In the genomic region with DNA sequence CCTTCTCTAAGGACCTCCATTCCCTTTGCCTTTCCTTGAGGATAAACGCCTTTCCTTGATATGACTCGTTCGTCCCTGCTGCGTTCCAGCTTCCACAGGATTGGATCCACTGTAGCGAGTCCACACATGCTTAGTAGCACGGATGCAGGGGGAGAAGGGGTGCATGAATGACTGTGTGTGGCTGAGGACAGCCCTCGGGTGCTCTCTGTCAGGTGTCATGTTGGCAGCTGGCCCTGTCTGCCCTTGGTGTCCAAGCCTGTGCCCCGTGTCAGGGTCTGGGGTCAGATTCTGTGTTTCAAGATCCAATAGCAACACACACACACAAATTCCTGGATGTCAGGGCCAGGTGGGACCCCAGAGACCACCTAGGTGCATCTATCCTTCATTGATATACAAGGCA, we compare ENCODE assay signal across 31 cellular contexts. TPM values are rescaled to one million over a fixed set of nuclear protein-coding genes. Genes with fewer than 3 reads are reported as not detected.
DNase-seq lines count a peak whose midpoint lies in the region; ATAC-seq and TF ChIP-seq lines count a peak whose summit lies in the region.
"Had no signal": no experiment of that assay in that cellular context is flagged by ENCODE, and none has a peak within 500 bp of the region (broad histone marks: within the 10 kb centered on the region; RNA-seq: fewer than 3 reads in every experiment).

No MANE protein-coding gene starts in this region.

- H3K27me3 ChIP-seq in endodermal cell (ENCODE audit: control insufficient read depth, insufficient read depth, low read length, poor library complexity, severe bottlenecking), result peaks cover 3% of the 10 kb centered on the region
- H3K27me3 ChIP-seq: adrenal gland, brain microvascular endothelial cell, testis, uterus had no signal

- H3K27ac Mint-ChIP-seq in endodermal cell, result no peak overlapping the region
- no peak overlapping the region for H3K27ac Mint-ChIP-seq in activated T-helper 17 cell treated with anti-CD3 and anti-CD28 coated beads, Interleukin-2, amount 50 U/mL, for 72 hours
- H3K27ac Mint-ChIP-seq: activated B cell treated with CpG ODN at 0.5 μM for 24 hours; activated CD8-positive, alpha-beta T cell treated with anti-CD3 and anti-CD28 coated beads for 36 hours; HFFc6; mesothelial cell of epicardium; natural killer cell had no signal

- H3K36me3 Mint-ChIP-seq in endodermal cell (ENCODE audit: low read depth), result no peaks in the 10 kb centered on the region
- H3K36me3 Mint-ChIP-seq in activated T-helper 17 cell treated with anti-CD3 and anti-CD28 coated beads, Interleukin-2, amount 50 U/mL, for 72 hours (ENCODE audit: low read depth), result no peaks in the 10 kb centered on the region
- H3K36me3 Mint-ChIP-seq: mesothelial cell of epicardium, natural killer cell had no signal

- no peak for TF ChIP-seq CTCF in GM13976 (IDR thresholded peaks at IDR 0.05; ENCODE audit: borderline replicate concordance, control extremely low read depth, extremely low read depth, insufficient read depth, missing control alignments)
- TF ChIP-seq CTCF in endodermal cell (conservative IDR thresholded peaks at IDR 0.05), result no peak

- H3K36me3 ChIP-seq in endodermal cell (ENCODE audit: control insufficient read depth, insufficient read depth, low read length), result no peaks in the 10 kb centered on the region
- H3K36me3 ChIP-seq: adrenal gland, brain microvascular endothelial cell, uterus had no signal

- DNase-seq in 8988T (peak; percentile 8), GM13976 (ENCODE audit: low spot score) (peak; percentile 12), endodermal cell (peak; percentile 38), mesenteric fat pad (ENCODE audit: low spot score) (peak; percentile 69), hepatic stellate cell (ENCODE audit: low spot score) (no peak), glomerular visceral epithelial cell (ENCODE audit: extremely low spot score) (no peak), DMS153 (lab: John Stamatoyannopoulos, UW) (no peak)
- DNase-seq: activated B cell treated with CpG ODN at 0.5 μM for 24 hours; activated CD8-positive, alpha-beta T cell treated with anti-CD3 and anti-CD28 coated beads for 36 hours; activated gamma-delta T cell; brain microvascular endothelial cell; HFFc6; natural killer cell; NCI-H1092 treated with DMSO at 0.1 percent for 48 hours; NCI-H2029; NCI-H2227 treated with DMSO at 0.1 percent for 48 hours; OCI-M1; retina; SHP77 treated with DMSO at 0.1 percent for 48 hours; stimulated activated CD4-positive, alpha-beta T cell treated with anti-CD3 and anti-CD28 coated beads, Interleukin-12 subunit alpha, Interleukin-12 subunit beta, amount 100 ng/mL, for 4 hours; stimulated activated CD4-positive, alpha-beta T cell treated with anti-CD3 and anti-CD28 coated beads, Interleukin-4, amount 100 ng/mL, for 4 hours; stimulated activated naive CD4-positive, alpha-beta T cell; T1000; testis had no signal

- no peak for ATAC-seq in activated T-helper 17 cell treated with anti-CD3 and anti-CD28 coated beads, Interleukin-2, amount 50 U/mL, for 72 hours (replicated peaks)
- ATAC-seq: activated CD8-positive, alpha-beta T cell treated with anti-CD3 and anti-CD28 coated beads for 36 hours; left lobe of liver; natural killer cell had no signal

- no peak overlapping the region for H3K9ac ChIP-seq in endodermal cell (ENCODE audit: extremely low read depth, low read length, poor library complexity, severe bottlenecking)

- 89% methylated on average over 8 of the region's 8 CpGs; no CpG with 5 or more reads in 1 of the 2 experiments for WGBS in endodermal cell (ENCODE audit: insufficient coverage in 1 of 2, insufficient read length in 1 of 2), 2 experiments

- H3K9me3 Mint-ChIP-seq in endodermal cell, result no peaks in the 10 kb centered on the region
- H3K9me3 Mint-ChIP-seq in activated T-helper 17 cell treated with anti-CD3 and anti-CD28 coated beads, Interleukin-2, amount 50 U/mL, for 72 hours, result no peaks in the 10 kb centered on the region
- H3K9me3 Mint-ChIP-seq: activated B cell treated with CpG ODN at 0.5 μM for 24 hours; activated CD8-positive, alpha-beta T cell treated with anti-CD3 and anti-CD28 coated beads for 36 hours; HFFc6; mesothelial cell of epicardium; natural killer cell had no signal

- H3K4me3 Mint-ChIP-seq in endodermal cell, result no peak overlapping the region
- H3K4me3 Mint-ChIP-seq in activated T-helper 17 cell treated with anti-CD3 and anti-CD28 coated beads, Interleukin-2, amount 50 U/mL, for 72 hours, result no peak overlapping the region
- H3K4me3 Mint-ChIP-seq: activated B cell treated with CpG ODN at 0.5 μM for 24 hours; activated CD8-positive, alpha-beta T cell treated with anti-CD3 and anti-CD28 coated beads for 36 hours; HFFc6; mesothelial cell of epicardium; natural killer cell had no signal

- peaks cover 4% of the 10 kb centered on the region for H3K27me3 Mint-ChIP-seq in endodermal cell (ENCODE audit: insufficient read depth)
- H3K27me3 Mint-ChIP-seq in activated T-helper 17 cell treated with anti-CD3 and anti-CD28 coated beads, Interleukin-2, amount 50 U/mL, for 72 hours, result peaks cover 11% of the 10 kb centered on the region

- in situ Hi-C loops in GM13976 (cut with MboI; ENCODE audit: low sequenced_read_pairs, unreplicated experiment), result no loop called here

- no peak overlapping the region for H3K4me3 ChIP-seq in endodermal cell (ENCODE audit: low read length)
- H3K4me3 ChIP-seq: adrenal gland, coronary artery, testis, uterus had no signal

- H3K4me1 ChIP-seq in endodermal cell (ENCODE audit: control insufficient read depth, insufficient read depth, low read length), result no peaks in the 10 kb centered on the region
- H3K4me1 ChIP-seq: testis had no signal

- no peaks in the 10 kb centered on the region for H3K9me3 ChIP-seq in endodermal cell (ENCODE audit: control insufficient read depth, low read length)
- H3K9me3 ChIP-seq: adrenal gland, testis, uterus had no signal

- H3K27ac ChIP-seq in endodermal cell (ENCODE audit: low read depth, low read length), result no peak overlapping the region
- H3K27ac ChIP-seq: adrenal gland, brain microvascular endothelial cell, C4-2B, coronary artery, testis, uterus had no signal

- no peaks in the 10 kb centered on the region for H3K4me1 Mint-ChIP-seq in endodermal cell
- H3K4me1 Mint-ChIP-seq in activated T-helper 17 cell treated with anti-CD3 and anti-CD28 coated beads, Interleukin-2, amount 50 U/mL, for 72 hours, result no peaks in the 10 kb centered on the region
- H3K4me1 Mint-ChIP-seq: activated B cell treated with CpG ODN at 0.5 μM for 24 hours had no signal

RNA-seq across cellular contexts. Expression of gene KRT80, which starts 17.5 kb away (rescaled TPM):
- total RNA-seq in endodermal cell (under 1 TPM; 0.07 to 0.09 TPM), mesenteric fat pad (not detected)
- 0.11 TPM for polyA plus RNA-seq in endodermal cell (2013, experiment 1 of 2)
- polyA plus RNA-seq in endodermal cell (2013, experiment 2 of 2), result 0.08 TPM
- total RNA-seq in activated T-helper 17 cell treated with anti-CD3 and anti-CD28 coated beads, Interleukin-2, amount 50 U/mL, for 72 hours, result not detected
- total RNA-seq: activated B cell treated with CpG ODN at 0.5 μM for 24 hours; activated CD8-positive, alpha-beta T cell treated with anti-CD3 and anti-CD28 coated beads for 36 hours; natural killer cell had no signal

RNA-seq across cellular contexts. Expression of gene KRT7, which starts 23.7 kb away (rescaled TPM):
- total RNA-seq in endodermal cell, result 1 to 10 TPM in 1 of 2 donors, not detected in 1; 1.5 TPM
- polyA plus RNA-seq in endodermal cell (2013, experiment 1 of 2), result 1.6 TPM
- 0.37 TPM for polyA plus RNA-seq in endodermal cell (2013, experiment 2 of 2)
- total RNA-seq in mesenteric fat pad, result 11.7 TPM
- 10 to 100 TPM in 1 of 2 donors, 1 to 10 TPM in 1; 7.6 to 12.5 TPM for total RNA-seq in activated T-helper 17 cell treated with anti-CD3 and anti-CD28 coated beads, Interleukin-2, amount 50 U/mL, for 72 hours

Comparison
In these comparisons a context has a peak if more than half of its experiments do, and no peak if none do; other contexts are left out.
1. DNase-seq: peak in 8988T (single experiment), GM13976 (single experiment), endodermal cell (single experiment) and mesenteric fat pad (single experiment); none in hepatic stellate cell (single experiment), glomerular visceral epithelial cell (single experiment) and DMS153 (single experiment).